22 cellular contexts compared by ENCODE assay signal in the genomic region with DNA sequence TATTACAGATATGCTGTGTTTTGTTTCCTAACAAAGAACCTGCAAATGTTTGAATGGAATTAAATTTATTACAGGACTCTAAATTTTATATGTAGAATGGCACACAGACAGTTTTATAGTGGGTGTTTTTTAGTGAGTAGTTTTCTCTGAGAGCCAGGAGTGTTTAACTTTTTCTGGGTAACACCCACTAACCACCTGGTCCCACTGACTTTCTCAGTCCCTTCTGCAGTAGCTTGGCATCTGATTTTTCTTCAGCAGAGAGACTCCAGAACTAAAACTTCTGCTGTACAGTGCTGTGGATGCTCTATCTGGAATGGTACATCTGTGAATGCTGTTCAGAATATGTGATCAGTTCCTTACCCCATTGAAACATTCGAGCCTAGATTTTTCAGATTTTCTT. TPM values are rescaled to one million over a fixed set of nuclear protein-coding genes. Genes with fewer than 3 reads are reported as not detected.
DNase-seq lines count a peak whose midpoint lies in the region; ATAC-seq and TF ChIP-seq lines count a peak whose summit lies in the region.
"Had no signal": no experiment of that assay in that cellular context is flagged by ENCODE, and none has a peak within 500 bp of the region (broad histone marks: within the 10 kb centered on the region; RNA-seq: fewer than 3 reads in every experiment).

No MANE protein-coding gene starts in this region.

- H3K27me3 Mint-ChIP-seq in T-helper 2 cell treated with Interferon-gamma antibody and Interleukin-4, amounts not matched to agents 5 μg/mL and 100 μg/mL, for 36 hours (ENCODE audit: low read depth): no peaks in the 10 kb centered on the region
- H3K27me3 Mint-ChIP-seq in CD8-positive, alpha-beta T cell (ENCODE audit: low read depth): no peaks in the 10 kb centered on the region
- no peaks in the 10 kb centered on the region for H3K27me3 Mint-ChIP-seq in activated T-helper 17 cell treated with anti-CD3 and anti-CD28 coated beads, Interleukin-2, amount 50 U/mL, for 72 hours
- H3K27me3 Mint-ChIP-seq: activated B cell treated with CpG ODN at 0.5 μM for 24 hours, progenitor cell of endocrine pancreas had no signal

- intact Hi-C loops in CD8-positive, alpha-beta T cell (cut with DNase I, micrococcal nuclease): loop anchor here in 1 of 2 experiments (2.0 kb wide), 1 partner anchor 17 kb away; no protein-coding TSS in a partner anchor
- intact Hi-C loops in mucosa of descending colon (cut with DNase I, micrococcal nuclease): no loop called here

- peaks cover 49% of the 10 kb centered on the region for H3K36me3 Mint-ChIP-seq in T-helper 2 cell treated with Interferon-gamma antibody and Interleukin-4, amounts not matched to agents 5 μg/mL and 100 μg/mL, for 36 hours (ENCODE audit: low read depth)
- peaks cover 56% of the 10 kb centered on the region for H3K36me3 Mint-ChIP-seq in CD8-positive, alpha-beta T cell
- H3K36me3 Mint-ChIP-seq in activated T-helper 17 cell treated with anti-CD3 and anti-CD28 coated beads, Interleukin-2, amount 50 U/mL, for 72 hours (ENCODE audit: low read depth): peaks cover 84% of the 10 kb centered on the region

- peak overlapping the region; percentile 22 for H3K4me3 Mint-ChIP-seq in T-helper 2 cell treated with Interferon-gamma antibody and Interleukin-4, amounts not matched to agents 5 μg/mL and 100 μg/mL, for 36 hours
- H3K4me3 Mint-ChIP-seq in CD8-positive, alpha-beta T cell: peak overlapping the region; percentile 38
- peak overlapping the region; percentile 60 for H3K4me3 Mint-ChIP-seq in activated T-helper 17 cell treated with anti-CD3 and anti-CD28 coated beads, Interleukin-2, amount 50 U/mL, for 72 hours
- H3K4me3 Mint-ChIP-seq: activated B cell treated with CpG ODN at 0.5 μM for 24 hours, neural progenitor cell had no signal

- CTCF ChIA-PET in CD8-positive, alpha-beta T cell (lab: Charles Lee): interaction anchor here (1.3 kb wide), 2 partner anchors 51 to 67 kb away, joined by 4 to 5 read pairs; no protein-coding TSS in a partner anchor

- H3K27ac ChIP-seq in CD8-positive, alpha-beta T cell (ENCODE audit: low read depth, low read length): no peak overlapping the region
- H3K27ac ChIP-seq: 22Rv1, cardiac muscle cell, gastroesophageal sphincter, neural progenitor cell, PC-9, upper lobe of left lung had no signal

- DNase-seq in T-helper 2 cell treated with Interferon-gamma antibody and Interleukin-4, amounts not matched to agents 5 μg/mL and 100 μg/mL, for 36 hours (ENCODE audit: low spot score): no peak
- no peak for DNase-seq in T-helper 2 cell
- DNase-seq in CD8-positive, alpha-beta T cell: no peak
- DNase-seq in mucosa of descending colon: no peak
- DNase-seq in epidermal melanocyte (ENCODE audit: insufficient read length, low spot score): no peak
- DNase-seq in NCI-H1048 (lab: John Stamatoyannopoulos, UW): no peak
- DNase-seq: activated B cell treated with CpG ODN at 0.5 μM for 24 hours, DMS53, GF-D8, H7, islet precursor cell, NCI-H146, PC-9, Right ventricle myocardium superior, upper lobe of left lung had no signal

- H3K36me3 ChIP-seq in CD8-positive, alpha-beta T cell (ENCODE audit: insufficient read depth, low read length): no peaks in the 10 kb centered on the region
- no peaks in the 10 kb centered on the region for H3K36me3 ChIP-seq in mucosa of descending colon (ENCODE audit: low read depth)
- H3K36me3 ChIP-seq: cardiac muscle cell, gastroesophageal sphincter, neural progenitor cell had no signal

- TF ChIP-seq CTCF in CD8-positive, alpha-beta T cell (IDR thresholded peaks at IDR 0.05): no peak
- no peak for TF ChIP-seq CTCF in mucosa of descending colon (IDR thresholded peaks at IDR 0.05)

- POLR2A ChIA-PET in CD8-positive, alpha-beta T cell (lab: Charles Lee): interaction anchor here (1.3 to 1.4 kb wide), 2 partner anchors 11 to 18 kb away, joined by 3 to 4 read pairs; a partner anchor contains a TSS

- peaks cover 64% of the 10 kb centered on the region for H3K4me1 Mint-ChIP-seq in T-helper 2 cell treated with Interferon-gamma antibody and Interleukin-4, amounts not matched to agents 5 μg/mL and 100 μg/mL, for 36 hours (ENCODE audit: low read depth)
- peaks cover 86% of the 10 kb centered on the region for H3K4me1 Mint-ChIP-seq in CD8-positive, alpha-beta T cell (ENCODE audit: low read depth)
- peaks cover 47% of the 10 kb centered on the region for H3K4me1 Mint-ChIP-seq in activated T-helper 17 cell treated with anti-CD3 and anti-CD28 coated beads, Interleukin-2, amount 50 U/mL, for 72 hours

- H3K27ac Mint-ChIP-seq in T-helper 2 cell treated with Interferon-gamma antibody and Interleukin-4, amounts not matched to agents 5 μg/mL and 100 μg/mL, for 36 hours: peak overlapping the region; percentile 29
- H3K27ac Mint-ChIP-seq in CD8-positive, alpha-beta T cell: peak overlapping the region; percentile 55
- H3K27ac Mint-ChIP-seq in activated T-helper 17 cell treated with anti-CD3 and anti-CD28 coated beads, Interleukin-2, amount 50 U/mL, for 72 hours: peak overlapping the region; percentile 68
- H3K27ac Mint-ChIP-seq: activated B cell treated with CpG ODN at 0.5 μM for 24 hours, neural progenitor cell, progenitor cell of endocrine pancreas had no signal

- no peak for ATAC-seq in CD8-positive, alpha-beta T cell
- no peak for ATAC-seq in activated T-helper 17 cell treated with anti-CD3 and anti-CD28 coated beads, Interleukin-2, amount 50 U/mL, for 72 hours (replicated peaks)
- ATAC-seq in mucosa of descending colon (peak; percentile 39), HG02885 (IDR thresholded peaks at IDR 0.05; ENCODE audit: poor library complexity, unreplicated experiment) (no peak)
- ATAC-seq: gastroesophageal sphincter had no signal

- H3K4me1 ChIP-seq in CD8-positive, alpha-beta T cell (ENCODE audit: insufficient read depth, low read length): peaks cover 92% of the 10 kb centered on the region
- peaks cover 51% of the 10 kb centered on the region for H3K4me1 ChIP-seq in mucosa of descending colon (ENCODE audit: low read depth)

- H3K4me3 ChIP-seq in CD8-positive, alpha-beta T cell (ENCODE audit: low read depth, low read length): no peak overlapping the region
- no peak overlapping the region for H3K4me3 ChIP-seq in mucosa of descending colon
- H3K4me3 ChIP-seq: cardiac muscle cell, gastroesophageal sphincter, neural progenitor cell, PC-9, upper lobe of left lung had no signal

- H3K9me3 ChIP-seq in CD8-positive, alpha-beta T cell (ENCODE audit: low read length): no peaks in the 10 kb centered on the region
- no peaks in the 10 kb centered on the region for H3K9me3 ChIP-seq in mucosa of descending colon
- H3K9me3 ChIP-seq: gastroesophageal sphincter, upper lobe of left lung had no signal

- no peaks in the 10 kb centered on the region for H3K9me3 Mint-ChIP-seq in T-helper 2 cell treated with Interferon-gamma antibody and Interleukin-4, amounts not matched to agents 5 μg/mL and 100 μg/mL, for 36 hours
- no peaks in the 10 kb centered on the region for H3K9me3 Mint-ChIP-seq in CD8-positive, alpha-beta T cell
- no peaks in the 10 kb centered on the region for H3K9me3 Mint-ChIP-seq in activated T-helper 17 cell treated with anti-CD3 and anti-CD28 coated beads, Interleukin-2, amount 50 U/mL, for 72 hours
- H3K9me3 Mint-ChIP-seq: activated B cell treated with CpG ODN at 0.5 μM for 24 hours, neural progenitor cell had no signal

- H3K27me3 ChIP-seq in CD8-positive, alpha-beta T cell (ENCODE audit: insufficient read depth, low read length): no peaks in the 10 kb centered on the region
- H3K27me3 ChIP-seq: cardiac muscle cell, gastroesophageal sphincter, neural progenitor cell, upper lobe of left lung had no signal

RNA-seq across cellular contexts. Expression of a gene that starts 6.3 kb away (rescaled TPM):
- total RNA-seq in CD8-positive, alpha-beta T cell: 100 to 1,000 TPM; 124 to 136 TPM
- 100 to 1,000 TPM; 130 to 236 TPM for total RNA-seq in activated T-helper 17 cell treated with anti-CD3 and anti-CD28 coated beads, Interleukin-2, amount 50 U/mL, for 72 hours
- 100 to 1,000 TPM; 196 to 265 (median 251) TPM for total RNA-seq in mucosa of descending colon

RNA-seq across cellular contexts. Expression of a gene that starts 18.0 kb away (rescaled TPM):
- total RNA-seq in CD8-positive, alpha-beta T cell: 10 to 100 TPM; 31.9 to 34.0 TPM
- 10 to 100 TPM; 49.3 to 85.9 TPM for total RNA-seq in activated T-helper 17 cell treated with anti-CD3 and anti-CD28 coated beads, Interleukin-2, amount 50 U/mL, for 72 hours
- total RNA-seq in mucosa of descending colon: 10 to 100 TPM; 13.3 to 21.6 (median 18.7) TPM
